Comparison of ENCODE assay signal across 17 cellular contexts in genomic region chr15:88348579-88349255, GRCh38.
DNase-seq lines count a peak whose midpoint lies in the region; ATAC-seq, FAIRE-seq and TF ChIP-seq lines count a peak whose summit lies in the region.
"Had no signal": no experiment of that assay in that cellular context is flagged by ENCODE, and none has a peak within 500 bp of the region (broad histone marks: within the 10 kb centered on the region; RNA-seq: fewer than 3 reads in every experiment).

No MANE protein-coding gene starts in this region.

- H3K4me3 ChIP-seq in A549: no peak overlapping the region
- no peak overlapping the region for H3K4me3 ChIP-seq in Loucy (ENCODE audit: low read length, poor library complexity, severe bottlenecking)
- H3K4me3 ChIP-seq: BLaER1 treated with 17β-estradiol and CSF1 and Interleukin-3, amounts not matched to agents 10 nM and 100 nM; GM12878; GM23248; HAP-1 had no signal

- H3K36me3 ChIP-seq in Loucy (ENCODE audit: insufficient read depth, low read length): no peaks in the 10 kb centered on the region
- H3K36me3 ChIP-seq: BLaER1 treated with 17β-estradiol and CSF1 and Interleukin-3, amounts not matched to agents 10 nM and 100 nM; HAP-1 had no signal

- no peak for DNase-seq in activated CD4-positive, alpha-beta T cell treated with anti-CD3 and anti-CD28 coated beads for 36 hours
- DNase-seq in activated CD4-positive, alpha-beta T cell treated with anti-CD3 and anti-CD28 coated beads, Interleukin-2, amount 10 ng/mL, durations not matched to agents 7 days and 5 days: no peak
- DNase-seq in A549 (ENCODE audit: low read depth in 1 of 2, low spot score in 1 of 2) (no peak), osteocyte (ENCODE audit: extremely low spot score, unreplicated experiment) (no peak), iPS-NIHi11 (ENCODE audit: low spot score) (no peak)
- DNase-seq in natural killer cell treated with Interleukin-12 subunit alpha and Interleukin-12 subunit beta and Interleukin-15 and Interleukin-18, amount 100 ng/mL, for 72 hours (ENCODE audit: low spot score): no peak
- DNase-seq: Calu3; CD8-positive, alpha-beta T cell; DMS79 treated with DMSO at 0.1 percent for 48 hours; EL; GM23248 had no signal

- no peaks in the 10 kb centered on the region for H3F3A ChIP-seq in Loucy (ENCODE audit: low read depth)

- H3K4me3 Mint-ChIP-seq in activated CD4-positive, alpha-beta T cell treated with anti-CD3 and anti-CD28 coated beads for 36 hours: no peak overlapping the region
- H3K4me3 Mint-ChIP-seq in activated CD4-positive, alpha-beta T cell treated with anti-CD3 and anti-CD28 coated beads, Interleukin-2, amount 10 ng/mL, durations not matched to agents 7 days and 5 days: no peak overlapping the region
- H3K4me3 Mint-ChIP-seq in activated T-helper 17 cell treated with anti-CD3 and anti-CD28 coated beads, Interleukin-2, amount 50 U/mL, for 72 hours: no peak overlapping the region
- H3K4me3 Mint-ChIP-seq in natural killer cell treated with Interleukin-12 subunit alpha and Interleukin-12 subunit beta and Interleukin-15 and Interleukin-18, amount 100 ng/mL, for 72 hours: no peak overlapping the region
- H3K4me3 Mint-ChIP-seq in osteocyte (ENCODE audit: unreplicated experiment): no peak overlapping the region
- H3K4me3 Mint-ChIP-seq: CD8-positive, alpha-beta T cell had no signal

- no peak overlapping the region for H3K27ac ChIP-seq in A549
- H3K27ac ChIP-seq: 22Rv1; BLaER1 treated with 17β-estradiol and CSF1 and Interleukin-3, amounts not matched to agents 10 nM and 100 nM; GM23248 had no signal

- no peak overlapping the region for H3K4me2 ChIP-seq in A549
- no peak overlapping the region for H3K4me2 ChIP-seq in Loucy (ENCODE audit: low read depth, low read length, poor library complexity, severe bottlenecking)

- H3K27me3 ChIP-seq in Loucy (ENCODE audit: insufficient read depth, low read length, poor library complexity, severe bottlenecking): no peaks in the 10 kb centered on the region
- H3K27me3 ChIP-seq: BLaER1 treated with 17β-estradiol and CSF1 and Interleukin-3, amounts not matched to agents 10 nM and 100 nM had no signal

- peaks cover 25% of the 10 kb centered on the region for H3K4me1 ChIP-seq in A549
- peaks cover 16% of the 10 kb centered on the region for H3K4me1 ChIP-seq in Loucy (ENCODE audit: insufficient read depth, low read length, poor library complexity, severe bottlenecking)
- H3K4me1 ChIP-seq: HAP-1 had no signal

- TF ChIP-seq CTCF in A549 (IDR thresholded peaks at IDR 0.05): no peak
- TF ChIP-seq CTCF in Loucy (conservative IDR thresholded peaks at IDR 0.05; ENCODE audit: low read length): peak; percentile 33
- no peak for TF ChIP-seq CTCF in osteocyte (IDR thresholded peaks at IDR 0.05)

- H4K20me1 ChIP-seq in Loucy (ENCODE audit: insufficient read depth, low read length, poor library complexity, severe bottlenecking): no peaks in the 10 kb centered on the region
- H4K20me1 ChIP-seq: BLaER1 treated with 17β-estradiol and CSF1 and Interleukin-3, amounts not matched to agents 10 nM and 100 nM had no signal

- peak; percentile 7 for FAIRE-seq in A549 (lab: Jason Lieb, UNC)
- FAIRE-seq: GM12878 had no signal

- H3K9me3 ChIP-seq in A549 (peaks cover 23% of the 10 kb centered on the region), Loucy (ENCODE audit: insufficient read depth, low read depth, low read length) (peaks cover 20% of the 10 kb centered on the region)

- POLR2A ChIA-PET in activated CD4-positive, alpha-beta T cell treated with anti-CD3 and anti-CD28 coated beads for 36 hours (lab: Charles Lee): no interaction called here
- POLR2A ChIA-PET in activated CD4-positive, alpha-beta T cell treated with anti-CD3 and anti-CD28 coated beads, Interleukin-2, amount 10 ng/mL, durations not matched to agents 7 days and 5 days (lab: Charles Lee): no interaction called here
- POLR2A ChIA-PET in A549 (lab: Yijun Ruan, JAX): no interaction called here

- 28% methylated on average over 4 of the region's 4 CpGs for WGBS in A549 (ENCODE audit: missing lambda C conversion rate)

- H2AFZ ChIP-seq in Loucy (ENCODE audit: low read length): peak overlapping the region; percentile 53; the same call in 1 of the 2 replicates
- H2AFZ ChIP-seq: GM23248 had no signal

- peaks cover 7% of the 10 kb centered on the region for H3K9me3 Mint-ChIP-seq in activated CD4-positive, alpha-beta T cell treated with anti-CD3 and anti-CD28 coated beads for 36 hours (ENCODE audit: low read depth)
- H3K9me3 Mint-ChIP-seq in activated CD4-positive, alpha-beta T cell treated with anti-CD3 and anti-CD28 coated beads, Interleukin-2, amount 10 ng/mL, durations not matched to agents 7 days and 5 days: peaks cover 5% of the 10 kb centered on the region
- peaks cover 14% of the 10 kb centered on the region for H3K9me3 Mint-ChIP-seq in activated T-helper 17 cell treated with anti-CD3 and anti-CD28 coated beads, Interleukin-2, amount 50 U/mL, for 72 hours
- H3K9me3 Mint-ChIP-seq in natural killer cell treated with Interleukin-12 subunit alpha and Interleukin-12 subunit beta and Interleukin-15 and Interleukin-18, amount 100 ng/mL, for 72 hours: peaks cover 9% of the 10 kb centered on the region
- peaks cover 14% of the 10 kb centered on the region for H3K9me3 Mint-ChIP-seq in osteocyte (ENCODE audit: unreplicated experiment)

- TF ChIP-seq POLR2A in A549 (IDR thresholded peaks at IDR 0.05; ENCODE audit: low read length): no peak

- peak; percentile 65 for ATAC-seq in activated CD4-positive, alpha-beta T cell treated with anti-CD3 and anti-CD28 coated beads for 36 hours
- no peak for ATAC-seq in A549
- peak; percentile 37 for ATAC-seq in activated T-helper 17 cell treated with anti-CD3 and anti-CD28 coated beads, Interleukin-2, amount 50 U/mL, for 72 hours (replicated peaks)
- ATAC-seq in natural killer cell treated with Interleukin-12 subunit alpha and Interleukin-12 subunit beta and Interleukin-15 and Interleukin-18, amount 100 ng/mL, for 72 hours: no peak
- ATAC-seq: CD8-positive, alpha-beta T cell; GM12878 had no signal

- no peaks in the 10 kb centered on the region for H3K9me2 ChIP-seq in Loucy (replicated peaks; ENCODE audit: low read depth, low read length)

- no peaks in the 10 kb centered on the region for H3K36me3 Mint-ChIP-seq in activated CD4-positive, alpha-beta T cell treated with anti-CD3 and anti-CD28 coated beads for 36 hours (ENCODE audit: low read depth)
- H3K36me3 Mint-ChIP-seq in activated CD4-positive, alpha-beta T cell treated with anti-CD3 and anti-CD28 coated beads, Interleukin-2, amount 10 ng/mL, durations not matched to agents 7 days and 5 days (ENCODE audit: low read depth): no peaks in the 10 kb centered on the region
- no peaks in the 10 kb centered on the region for H3K36me3 Mint-ChIP-seq in activated T-helper 17 cell treated with anti-CD3 and anti-CD28 coated beads, Interleukin-2, amount 50 U/mL, for 72 hours (ENCODE audit: low read depth)
- H3K36me3 Mint-ChIP-seq in natural killer cell treated with Interleukin-12 subunit alpha and Interleukin-12 subunit beta and Interleukin-15 and Interleukin-18, amount 100 ng/mL, for 72 hours: peaks cover 10% of the 10 kb centered on the region
- no peaks in the 10 kb centered on the region for H3K36me3 Mint-ChIP-seq in osteocyte (ENCODE audit: unreplicated experiment)
- H3K36me3 Mint-ChIP-seq: CD8-positive, alpha-beta T cell had no signal

- no peaks in the 10 kb centered on the region for H3K79me2 ChIP-seq in Loucy (ENCODE audit: insufficient read depth, low read length)

- H3K9ac ChIP-seq in Loucy (ENCODE audit: low read depth, low read length, poor library complexity, severe bottlenecking): no peak overlapping the region
- H3K9ac ChIP-seq: BLaER1 treated with 17β-estradiol and CSF1 and Interleukin-3, amounts not matched to agents 10 nM and 100 nM; GM23248 had no signal

- TF ChIP-seq RAD21 in A549 (conservative IDR thresholded peaks at IDR 0.05 in 1 of 2, IDR thresholded peaks at IDR 0.05 in 1 of 2): no peak

- CTCF ChIA-PET in activated CD4-positive, alpha-beta T cell treated with anti-CD3 and anti-CD28 coated beads for 36 hours (lab: Charles Lee): no interaction called here
- CTCF ChIA-PET in activated CD4-positive, alpha-beta T cell treated with anti-CD3 and anti-CD28 coated beads, Interleukin-2, amount 10 ng/mL, durations not matched to agents 7 days and 5 days (lab: Charles Lee): no interaction called here
- CTCF ChIA-PET in A549 (lab: Yijun Ruan, JAX): no interaction called here

- H3K27ac Mint-ChIP-seq in activated CD4-positive, alpha-beta T cell treated with anti-CD3 and anti-CD28 coated beads for 36 hours: no peak overlapping the region
- H3K27ac Mint-ChIP-seq in activated CD4-positive, alpha-beta T cell treated with anti-CD3 and anti-CD28 coated beads, Interleukin-2, amount 10 ng/mL, durations not matched to agents 7 days and 5 days: no peak overlapping the region
- no peak overlapping the region for H3K27ac Mint-ChIP-seq in activated T-helper 17 cell treated with anti-CD3 and anti-CD28 coated beads, Interleukin-2, amount 50 U/mL, for 72 hours
- no peak overlapping the region for H3K27ac Mint-ChIP-seq in natural killer cell treated with Interleukin-12 subunit alpha and Interleukin-12 subunit beta and Interleukin-15 and Interleukin-18, amount 100 ng/mL, for 72 hours
- no peak overlapping the region for H3K27ac Mint-ChIP-seq in osteocyte (ENCODE audit: unreplicated experiment)
- H3K27ac Mint-ChIP-seq: CD8-positive, alpha-beta T cell had no signal

- peaks cover 8% of the 10 kb centered on the region for H3K27me3 Mint-ChIP-seq in activated CD4-positive, alpha-beta T cell treated with anti-CD3 and anti-CD28 coated beads for 36 hours
- peaks cover 7% of the 10 kb centered on the region for H3K27me3 Mint-ChIP-seq in activated CD4-positive, alpha-beta T cell treated with anti-CD3 and anti-CD28 coated beads, Interleukin-2, amount 10 ng/mL, durations not matched to agents 7 days and 5 days
- H3K27me3 Mint-ChIP-seq in activated T-helper 17 cell treated with anti-CD3 and anti-CD28 coated beads, Interleukin-2, amount 50 U/mL, for 72 hours: peaks cover 36% of the 10 kb centered on the region
- peaks cover 24 to 26% of the 10 kb centered on the region in 2 donors for H3K27me3 Mint-ChIP-seq in natural killer cell treated with Interleukin-12 subunit alpha and Interleukin-12 subunit beta and Interleukin-15 and Interleukin-18, amount 100 ng/mL, for 72 hours
- H3K27me3 Mint-ChIP-seq in osteocyte (ENCODE audit: unreplicated experiment): no peaks in the 10 kb centered on the region

- no peaks in the 10 kb centered on the region for H3K4me1 Mint-ChIP-seq in activated CD4-positive, alpha-beta T cell treated with anti-CD3 and anti-CD28 coated beads for 36 hours
- H3K4me1 Mint-ChIP-seq in activated CD4-positive, alpha-beta T cell treated with anti-CD3 and anti-CD28 coated beads, Interleukin-2, amount 10 ng/mL, durations not matched to agents 7 days and 5 days: no peaks in the 10 kb centered on the region
- H3K4me1 Mint-ChIP-seq in activated T-helper 17 cell treated with anti-CD3 and anti-CD28 coated beads, Interleukin-2, amount 50 U/mL, for 72 hours: no peaks in the 10 kb centered on the region
- H3K4me1 Mint-ChIP-seq in natural killer cell treated with Interleukin-12 subunit alpha and Interleukin-12 subunit beta and Interleukin-15 and Interleukin-18, amount 100 ng/mL, for 72 hours (ENCODE audit: low read depth in 2 of 2): no peaks in the 10 kb centered on the region
- no peaks in the 10 kb centered on the region for H3K4me1 Mint-ChIP-seq in osteocyte (ENCODE audit: unreplicated experiment)

- intact Hi-C loops in activated CD4-positive, alpha-beta T cell treated with anti-CD3 and anti-CD28 coated beads for 36 hours (cut with DNase I, micrococcal nuclease): no loop called here

- no peak for TF ChIP-seq EP300 in A549 (IDR thresholded peaks at IDR 0.05)

Comparison
In these comparisons a context has a peak if more than half of its experiments do, and no peak if none do; other contexts are left out.
1. ATAC-seq: peak in activated CD4-positive, alpha-beta T cell treated with anti-CD3 and anti-CD28 coated beads for 36 hours (single experiment) and activated T-helper 17 cell treated with anti-CD3 and anti-CD28 coated beads, Interleukin-2, amount 50 U/mL, for 72 hours (single experiment); none in A549 (0 of 2) and natural killer cell treated with Interleukin-12 subunit alpha and Interleukin-12 subunit beta and Interleukin-15 and Interleukin-18, amount 100 ng/mL, for 72 hours (0 of 2).